Comparison of ENCODE assay signal across 21 cellular contexts in genomic region chr12:114701104-114701414, GRCh38. TPM values are rescaled to one million over a fixed set of nuclear protein-coding genes. Genes with fewer than 3 reads are reported as not detected.
"Had no signal": no experiment of that assay in that cellular context is flagged by ENCODE, and none has a peak within 500 bp of the region (broad histone marks: within the 10 kb centered on the region; RNA-seq: fewer than 3 reads in every experiment).

No MANE protein-coding gene starts in this region.

- H3K4me2 ChIP-seq: hepatocyte had no signal

- H3K4me3 Mint-ChIP-seq: naive B cell; T-helper 2 cell treated with Interferon-gamma antibody and Interleukin-4, amounts not matched to agents 5 μg/mL and 100 μg/mL, for 36 hours had no signal

- FAIRE-seq: astrocyte, kidney, TTC549 had no signal

- H3K9me3 ChIP-seq: adrenal gland, mucosa of descending colon, ovary, psoas muscle, upper lobe of right lung had no signal

- H3K36me3 ChIP-seq: adrenal gland, ovary, stomach, upper lobe of right lung had no signal

- DNase-seq: activated CD4-positive, alpha-beta T cell treated with anti-CD3 and anti-CD28 coated beads, Interleukin-2, amount 50 U/mL, for 48 hours; activated gamma-delta T cell; adrenal gland; effector CD4-positive, alpha-beta T cell; left ventricle myocardium superior; mucosa of descending colon; naive B cell; ovary; psoas muscle; right cardiac atrium; stimulated activated CD4-positive, alpha-beta T cell treated with anti-CD3 and anti-CD28 coated beads, Interleukin-15, amount 100 ng/mL, for 24 hours; stimulated activated CD4-positive, alpha-beta T cell treated with anti-CD3 and anti-CD28 coated beads, Interleukin-2, amount 100 ng/mL, for 48 hours; stomach; upper lobe of right lung had no signal

- H3K27ac Mint-ChIP-seq: activated naive CD4-positive, alpha-beta T cell treated with anti-CD3 and anti-CD28 coated beads, Interleukin-2, amount 50 U/mL, for 72 hours; naive B cell; T-helper 2 cell treated with Interferon-gamma antibody and Interleukin-4, amounts not matched to agents 5 μg/mL and 100 μg/mL, for 36 hours had no signal

- ATAC-seq: activated naive CD4-positive, alpha-beta T cell treated with anti-CD3 and anti-CD28 coated beads, Interleukin-2, amount 50 U/mL, for 72 hours; left ventricle myocardium superior; mucosa of descending colon; psoas muscle; right cardiac atrium; upper lobe of right lung had no signal

- H3K4me3 ChIP-seq: adrenal gland, hepatocyte, mucosa of descending colon, ovary, psoas muscle, skin epidermis, stomach, upper lobe of right lung had no signal

- H3K27ac ChIP-seq: adrenal gland, ovary, psoas muscle, skin epidermis, stomach, upper lobe of right lung had no signal

- H2AFZ ChIP-seq: hepatocyte had no signal

- H3K4me1 ChIP-seq: psoas muscle, upper lobe of right lung had no signal

- H3K27me3 ChIP-seq: ovary had no signal

- H3K9me3 Mint-ChIP-seq: activated naive CD4-positive, alpha-beta T cell treated with anti-CD3 and anti-CD28 coated beads, Interleukin-2, amount 50 U/mL, for 72 hours; T-helper 2 cell treated with Interferon-gamma antibody and Interleukin-4, amounts not matched to agents 5 μg/mL and 100 μg/mL, for 36 hours had no signal

RNA-seq across cellular contexts. Expression of gene TBX3, which starts 17.1 kb away (rescaled TPM):
- total RNA-seq: activated naive CD4-positive, alpha-beta T cell treated with anti-CD3 and anti-CD28 coated beads, Interleukin-2, amount 50 U/mL, for 72 hours had no signal
